In the genomic region with DNA sequence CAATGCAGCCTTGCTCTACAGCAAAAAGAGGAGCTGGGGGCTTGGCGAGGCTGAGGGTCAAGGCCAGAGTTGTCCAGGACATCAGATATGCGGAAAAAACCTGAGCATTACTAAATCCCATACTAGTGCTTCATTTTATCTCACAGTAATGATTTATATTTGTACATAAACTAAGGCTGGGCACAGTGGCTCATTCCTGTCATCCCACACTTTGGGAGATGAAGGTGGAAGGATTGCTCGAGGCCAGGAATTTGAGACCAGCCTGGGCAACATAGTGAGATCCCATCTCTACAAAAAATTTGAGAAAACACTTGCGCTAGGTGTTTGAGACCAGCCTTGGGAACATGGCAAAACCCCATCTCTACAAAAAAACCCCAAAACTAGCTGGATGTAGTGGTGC, we compare ENCODE assay signal across 13 cellular contexts. TPM values are rescaled to one million over a fixed set of nuclear protein-coding genes. Genes with fewer than 3 reads are reported as not detected.
DNase-seq lines count a peak whose midpoint lies in the region; ATAC-seq and TF ChIP-seq lines count a peak whose summit lies in the region.
"Had no signal": no experiment of that assay in that cellular context is flagged by ENCODE, and none has a peak within 500 bp of the region (broad histone marks: within the 10 kb centered on the region; RNA-seq: fewer than 3 reads in every experiment).

No MANE protein-coding gene starts in this region.

- POLR2A ChIA-PET in WTC11 (lab: Charles Lee): no interaction called here

- no peak for TF ChIP-seq CTCF in WTC11 (IDR thresholded peaks at IDR 0.05)

- peaks cover 20% of the 10 kb centered on the region for H3K4me1 Mint-ChIP-seq in WTC11

- H3K27ac Mint-ChIP-seq in WTC11: no peak overlapping the region
- H3K27ac Mint-ChIP-seq: B cell; CD8-positive, alpha-beta T cell had no signal

- ATAC-seq in WTC11 (no peak), GM21723 (IDR thresholded peaks at IDR 0.05; ENCODE audit: unreplicated experiment) (no peak)
- ATAC-seq: CD8-positive, alpha-beta T cell had no signal

- peaks cover 13% of the 10 kb centered on the region for H3K27me3 Mint-ChIP-seq in WTC11 (ENCODE audit: low read depth)

- peaks cover 3% of the 10 kb centered on the region; the same call in 1 of the 2 replicates for H3K36me3 Mint-ChIP-seq in WTC11
- H3K36me3 Mint-ChIP-seq: CD8-positive, alpha-beta T cell had no signal

- intact Hi-C loops in posterior vena cava (cut with DNase I): no loop called here

- no peaks in the 10 kb centered on the region for H3K9me3 Mint-ChIP-seq in WTC11
- H3K9me3 Mint-ChIP-seq: CD8-positive, alpha-beta T cell had no signal

- no peak overlapping the region for H3K4me3 Mint-ChIP-seq in WTC11
- H3K4me3 Mint-ChIP-seq: B cell; CD8-positive, alpha-beta T cell had no signal

- CTCF ChIA-PET in WTC11 (lab: Charles Lee): interaction anchor here (1.1 to 3.6 kb wide), 5 partner anchors 10 to 320 kb away, joined by 4 to 38 read pairs (median 10); a partner anchor contains a TSS

- DNase-seq in AG20443 (ENCODE audit: low spot score) (peak; percentile 1), WTC11 (ENCODE audit: low spot score) (no peak), posterior vena cava (ENCODE audit: low spot score) (peak; percentile 30)
- DNase-seq in stimulated activated naive CD4-positive, alpha-beta T cell (lab: John Stamatoyannopoulos, UW): no peak
- DNase-seq: 8988T, Calu3, DMS79 treated with DMSO at 0.1 percent for 48 hours had no signal

TF ChIP-seq in WTC11, 78 proteins besides CTCF, POLR2A, EP300 and RAD21:
- TF ChIP-seq ZNF121 (CRISPR knock-in tag; IDR thresholded peaks at IDR 0.05): 0 out of 2 replicates have a peak, but pooled peaks have one; percentile 24
- TF ChIP-seq, protein P1, sequence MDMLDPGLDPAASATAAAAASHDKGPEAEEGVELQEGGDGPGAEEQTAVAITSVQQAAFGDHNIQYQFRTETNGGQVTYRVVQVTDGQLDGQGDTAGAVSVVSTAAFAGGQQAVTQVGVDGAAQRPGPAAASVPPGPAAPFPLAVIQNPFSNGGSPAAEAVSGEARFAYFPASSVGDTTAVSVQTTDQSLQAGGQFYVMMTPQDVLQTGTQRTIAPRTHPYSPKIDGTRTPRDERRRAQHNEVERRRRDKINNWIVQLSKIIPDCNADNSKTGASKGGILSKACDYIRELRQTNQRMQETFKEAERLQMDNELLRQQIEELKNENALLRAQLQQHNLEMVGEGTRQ (CRISPR knock-in tag; IDR thresholded peaks at IDR 0.05): no peak

RNA-seq across cellular contexts. Expression of a gene that starts 11.6 kb away (rescaled TPM):
- total RNA-seq in WTC11 (2021): 50.1 to 62.0 TPM (median 60.0 TPM) in 3 replicates
- 1 to 10 TPM; 4.3 to 5.6 TPM for total RNA-seq in posterior vena cava
- total RNA-seq: A673; B cell; Calu3; CD8-positive, alpha-beta T cell; H4; HT-29 had no signal

RNA-seq across cellular contexts. Expression of a gene that starts 22.6 kb away (rescaled TPM):
- total RNA-seq in WTC11 (2021) (108 to 122 TPM (median 115 TPM) in 3 replicates), posterior vena cava (10 to 100 TPM; 31.5 to 36.5 TPM)

RNA-seq across cellular contexts. Expression of a gene that starts 34.1 kb away (rescaled TPM):
- total RNA-seq in WTC11 (2021) (20.0 to 26.2 TPM (median 25.4 TPM) in 3 replicates), posterior vena cava (10 to 100 TPM; 11.6 to 19.6 TPM)

RNA-seq across cellular contexts. Expression of a gene that starts 38.6 kb away (rescaled TPM):
- total RNA-seq in WTC11 (2021) (16.4 to 26.2 TPM (median 25.7 TPM) in 3 replicates), posterior vena cava (1 to 10 TPM; 2.3 to 2.4 TPM)

RNA-seq across cellular contexts. Expression of a gene that starts 46.0 kb away (rescaled TPM):
- total RNA-seq in WTC11 (2021): 1.8 to 4.5 TPM (median 1.8 TPM) in 3 replicates
- total RNA-seq in posterior vena cava: not detected
- total RNA-seq: B cell; CD8-positive, alpha-beta T cell had no signal

Comparison
In these comparisons a context has a peak if more than half of its experiments do, and no peak if none do; other contexts are left out.
1. DNase-seq: peak in AG20443 (single experiment) and posterior vena cava (single experiment); none in WTC11 (single experiment) and stimulated activated naive CD4-positive, alpha-beta T cell (0 of 6).